8 cellular contexts compared by ENCODE assay signal in the genomic region with DNA sequence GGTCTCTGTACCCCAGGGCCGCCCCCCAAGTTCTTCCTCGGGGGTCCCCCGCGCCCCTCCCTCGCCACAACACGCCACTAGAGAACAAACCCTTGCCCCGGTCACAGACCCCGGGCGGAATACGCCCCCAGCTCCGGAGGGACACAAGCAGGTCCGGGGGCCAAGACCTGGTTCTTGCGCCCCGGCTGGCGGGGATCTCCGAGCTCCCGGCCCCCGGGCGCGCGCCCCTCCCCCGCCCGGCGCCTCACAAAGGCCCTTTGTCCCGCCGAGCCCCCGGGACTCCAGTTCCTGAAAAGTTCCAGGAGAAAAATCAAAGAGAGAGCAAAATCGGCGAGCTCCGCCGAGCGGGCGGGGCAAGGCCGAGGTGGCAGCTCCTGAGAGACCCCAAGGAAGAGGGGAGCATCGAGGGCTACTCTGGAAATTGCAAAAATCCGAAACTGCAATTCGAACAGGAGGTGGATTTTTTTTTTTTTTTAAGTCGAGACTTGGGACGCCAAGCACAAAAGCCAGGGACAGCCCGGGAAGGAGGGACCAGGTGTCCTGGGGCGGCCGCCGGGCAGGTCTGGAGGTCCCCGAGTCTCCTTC. TPM values are rescaled to one million over a fixed set of nuclear protein-coding genes. Genes with fewer than 3 reads are reported as not detected.
A peak's percentile ranks its signal among the peaks of the same experiment; 100 is the strongest.
DNase-seq lines count a peak whose midpoint lies in the region; ATAC-seq, FAIRE-seq and TF ChIP-seq lines count a peak whose summit lies in the region.

No MANE protein-coding gene starts in this region.

- peak overlapping the region; percentile 98 for H3K4me2 ChIP-seq in HepG2 (ENCODE audit: low read depth, low read length)

- BruUV-seq in HepG2 (replicated peaks; lab: Mats Ljungman, UMichigan): no TSS peak

- FAIRE-seq in HepG2 (lab: Jason Lieb, UNC): no peak

- no peak for TF ChIP-seq POLR2A in HepG2 (IDR thresholded peaks at IDR 0.05; ENCODE audit: insufficient read depth in 1 of 2, low read depth in 2 of 2, low read length in 2 of 2)

- peaks cover 74% of the 10 kb centered on the region for H3K79me2 ChIP-seq in HepG2 (ENCODE audit: insufficient read depth, low read length)

- TF ChIP-seq EP300 in HepG2 (IDR thresholded peaks at IDR 0.05; ENCODE audit: low read depth in 2 of 2, low read length in 2 of 2): no peak
- TF ChIP-seq EP300 in HepG2 (CRISPR knock-in tag; IDR thresholded peaks at IDR 0.05; ENCODE audit: borderline replicate concordance): no peak

- no peak for TF ChIP-seq CTCF in brain microvascular endothelial cell (IDR thresholded peaks at IDR 0.05; ENCODE audit: low read depth, low read length, missing control alignments)
- TF ChIP-seq CTCF in HepG2 (CRISPR knock-in tag; IDR thresholded peaks at IDR 0.05): no peak
- no peak for TF ChIP-seq CTCF in omental fat pad (IDR thresholded peaks at IDR 0.05)

- H3K27me3 ChIP-seq in brain microvascular endothelial cell (replicated peaks): no peaks in the 10 kb centered on the region
- H3K27me3 ChIP-seq in HepG2 (ENCODE audit: control insufficient read depth in 1 of 2, insufficient read depth in 2 of 2, low read length in 2 of 2): no peaks in the 10 kb centered on the region; a peak in 1 of 5 replicates

- CTCF ChIA-PET in HepG2 (lab: Yijun Ruan, JAX; ENCODE audit: low intra/inter-chr PET ratio, low total read pairs): no interaction called here

- POLR2A ChIA-PET in HepG2 (lab: Yijun Ruan, JAX): no interaction called here

- H3K4me3 ChIP-seq in brain microvascular endothelial cell (ENCODE audit: low read depth, low read length) (peak overlapping the region; percentile 85), HepG2 (replicated peaks in 1 of 3; ENCODE audit: insufficient read depth in 1 of 3, low read depth in 2 of 3, low read length in 3 of 3) (peak overlapping the region; percentile 87 to 99 (median 96))

- H3K27ac ChIP-seq in brain microvascular endothelial cell (peak overlapping the region; percentile 73), HepG2 (ENCODE audit: extremely low read length, insufficient read depth, low read length) (peak overlapping the region; percentile 62), temporal lobe (ENCODE audit: low read depth, low read length) (peak overlapping the region; percentile 91)

- peaks cover 4% of the 10 kb centered on the region for H3K36me3 Mint-ChIP-seq in T-helper 1 cell treated with Interleukin-12 subunit alpha and Interleukin-12 subunit beta and Interleukin-4 antibody, amounts not matched to agents 30 μg/mL and 1 μg/mL, for 36 hours (ENCODE audit: low read depth)

- no peak for TF ChIP-seq RAD21 in HepG2 (CRISPR knock-in tag; IDR thresholded peaks at IDR 0.05)

- DNase-seq in T-helper 1 cell: no peak
- DNase-seq in brain microvascular endothelial cell: no peak
- peak; percentile 59 for DNase-seq in HepG2 (ENCODE audit: low spot score)
- no peak for DNase-seq in activated CD4-positive, CD25-positive, alpha-beta regulatory T cell (lab: John Stamatoyannopoulos, UW)
- no peak for DNase-seq in omental fat pad (ENCODE audit: low spot score)

- H3K27me3 Mint-ChIP-seq in T-helper 1 cell treated with Interleukin-12 subunit alpha and Interleukin-12 subunit beta and Interleukin-4 antibody, amounts not matched to agents 30 μg/mL and 1 μg/mL, for 36 hours (ENCODE audit: low read depth): peaks cover 76% of the 10 kb centered on the region

- H3K9ac ChIP-seq in HepG2 (ENCODE audit: insufficient read depth, low read depth, low read length): peak overlapping the region; percentile 98

- H3K4me1 Mint-ChIP-seq in T-helper 1 cell treated with Interleukin-12 subunit alpha and Interleukin-12 subunit beta and Interleukin-4 antibody, amounts not matched to agents 30 μg/mL and 1 μg/mL, for 36 hours (ENCODE audit: low read depth): peaks cover 9% of the 10 kb centered on the region

- WGBS in HepG2 (ENCODE audit: low lambda C conversion rate): 0% methylated on average over 17 of the region's 44 CpGs

- intact Hi-C loops in HepG2 (cut with micrococcal nuclease; ENCODE audit: unreplicated experiment): no loop called here

- ATAC-seq in HepG2: no peak
- ATAC-seq in HG02870 (IDR thresholded peaks at IDR 0.05; ENCODE audit: unreplicated experiment): no peak
- no peak for ATAC-seq in omental fat pad (ENCODE audit: low FRiP score)

- peak overlapping the region; percentile 36 for H3K27ac Mint-ChIP-seq in T-helper 1 cell treated with Interleukin-12 subunit alpha and Interleukin-12 subunit beta and Interleukin-4 antibody, amounts not matched to agents 30 μg/mL and 1 μg/mL, for 36 hours

- in situ Hi-C loops in brain microvascular endothelial cell (cut with HindIII; ENCODE audit: low pct_ligation_motif_present, low sequenced_read_pairs) (no loop called here), HepG2 (cut with HindIII; ENCODE audit: extremely low pct_ligation_motif_present, low pct_unique_long_range_greater_than_20kb) (no loop called here)

- no peak overlapping the region for H2AFZ ChIP-seq in HepG2 (ENCODE audit: low read length)

- peaks cover 61% of the 10 kb centered on the region for H4K20me1 ChIP-seq in HepG2 (ENCODE audit: insufficient read depth, low read length)

- no peaks in the 10 kb centered on the region for H3K9me3 ChIP-seq in HepG2 (ENCODE audit: low read length)

- peaks cover 33% of the 10 kb centered on the region for H3K4me1 ChIP-seq in HepG2 (ENCODE audit: insufficient read depth, low read length)

- peak overlapping the region; percentile 34 for H3K4me3 Mint-ChIP-seq in T-helper 1 cell treated with Interleukin-12 subunit alpha and Interleukin-12 subunit beta and Interleukin-4 antibody, amounts not matched to agents 30 μg/mL and 1 μg/mL, for 36 hours

- H3K9me3 Mint-ChIP-seq in T-helper 1 cell treated with Interleukin-12 subunit alpha and Interleukin-12 subunit beta and Interleukin-4 antibody, amounts not matched to agents 30 μg/mL and 1 μg/mL, for 36 hours: no peaks in the 10 kb centered on the region

- H3K36me3 ChIP-seq in brain microvascular endothelial cell (replicated peaks) (peaks cover 5% of the 10 kb centered on the region), HepG2 (replicated peaks in 1 of 2; ENCODE audit: control insufficient read depth in 1 of 2, insufficient read depth in 2 of 2, low read length in 2 of 2) (peaks cover 0 to 13% of the 10 kb centered on the region in 2 experiments; a peak in 3 of 5 replicates)

TF ChIP-seq in HepG2, 621 proteins besides CTCF, POLR2A, EP300 and RAD21 (continues in another document):
- no peak for TF ChIP-seq ZFP1 (CRISPR knock-in tag; IDR thresholded peaks at IDR 0.05)
- no peak for TF ChIP-seq SMAD1 (CRISPR knock-in tag; IDR thresholded peaks at IDR 0.05; ENCODE audit: borderline replicate concordance, low read depth)
- no peak for TF ChIP-seq RAD51 (IDR thresholded peaks at IDR 0.05; ENCODE audit: borderline replicate concordance)
- no peak for TF ChIP-seq POLR2AphosphoS2 (IDR thresholded peaks at IDR 0.05; ENCODE audit: low read depth, low read length)
- no peak for TF ChIP-seq PRMT3 (CRISPR knock-in tag; IDR thresholded peaks at IDR 0.05; ENCODE audit: borderline replicate concordance, low read depth)
- no peak for TF ChIP-seq ZNF552 (CRISPR knock-in tag; IDR thresholded peaks at IDR 0.05; ENCODE audit: borderline replicate concordance)
- no peak for TF ChIP-seq TBP (CRISPR knock-in tag; IDR thresholded peaks at IDR 0.05)
- TF ChIP-seq RXRA (CRISPR knock-in tag; IDR thresholded peaks at IDR 0.05): no peak
- TF ChIP-seq KLF11 (CRISPR knock-in tag; IDR thresholded peaks at IDR 0.05): no peak
- TF ChIP-seq JDP2 (CRISPR knock-in tag; IDR thresholded peaks at IDR 0.05; ENCODE audit: borderline replicate concordance): no peak
- no peak for TF ChIP-seq TP53 (CRISPR knock-in tag; conservative IDR thresholded peaks at IDR 0.05)
- TF ChIP-seq DR1 (CRISPR knock-in tag; IDR thresholded peaks at IDR 0.05): no peak
- no peak for TF ChIP-seq SIN3B (IDR thresholded peaks at IDR 0.05; ENCODE audit: low read length)
- no peak for TF ChIP-seq ZNF878 (CRISPR knock-in tag; IDR thresholded peaks at IDR 0.05)
- TF ChIP-seq CREBL2 (CRISPR knock-in tag; IDR thresholded peaks at IDR 0.05; ENCODE audit: borderline replicate concordance): no peak

RNA-seq across cellular contexts. Expression of gene TNRC18, which starts 4.0 kb away (rescaled TPM):
- total RNA-seq in HepG2 (2016; rRNA removed; fragmentation: Illumina TruSeq; extraction: Trizol) (12.8 and 17.4 TPM in 2 replicates), temporal lobe (97.6 TPM), omental fat pad (10 to 100 TPM; 26.0 to 62.4 (median 29.4) TPM)
- total RNA-seq in HepG2 (2016; cell fraction: cytosol; rRNA removed; fragmentation: Illumina TruSeq; extraction: Trizol; ENCODE audit: low read depth): 4.9 and 7.1 TPM in 2 replicates
- 12.8 and 21.5 TPM in 2 replicates for total RNA-seq in HepG2 (2016; cell fraction: insoluble cytoplasmic fraction; rRNA removed; fragmentation: Illumina TruSeq; extraction: Trizol)
- total RNA-seq in HepG2 (2016; cell fraction: membrane; rRNA removed; fragmentation: Illumina TruSeq; extraction: Trizol): 4.9 and 5.6 TPM in 2 replicates
- total RNA-seq in HepG2 (2016; cell fraction: nucleus; rRNA removed; fragmentation: Illumina TruSeq; extraction: Trizol): 28.3 and 34.0 TPM in 2 replicates
- 10.9 and 11.7 TPM in 2 replicates for polyA plus RNA-seq in HepG2 (2011; rRNA removed)
- 8.6 and 11.8 TPM in 2 replicates for polyA plus RNA-seq in HepG2 (2011; cell fraction: cytosol; rRNA removed)
- 65.7 and 102 TPM in 2 replicates for polyA plus RNA-seq in HepG2 (2011; cell fraction: nucleus; rRNA removed)
- 40.6 and 53.7 TPM in 2 replicates for polyA plus RNA-seq in HepG2 (2012)
- 0.71 and 1.3 TPM in 2 replicates for polyA plus RNA-seq in HepG2 (2016; cell fraction: cytosol; fragmentation: Illumina TruSeq; extraction: Trizol; ENCODE audit: low read depth)
- polyA plus RNA-seq in HepG2 (2016; cell fraction: insoluble cytoplasmic fraction; fragmentation: Illumina TruSeq; extraction: Trizol; ENCODE audit: low read depth): 16.6 and 19.8 TPM in 2 replicates
- 0.82 and 1.2 TPM in 2 replicates for polyA plus RNA-seq in HepG2 (2016; cell fraction: membrane; fragmentation: Illumina TruSeq; extraction: Trizol; ENCODE audit: low read depth)
- 58.8 and 59.2 TPM in 2 replicates for polyA plus RNA-seq in HepG2 (2016; cell fraction: nucleus; fragmentation: Illumina TruSeq; extraction: Trizol; ENCODE audit: insufficient read depth, low read depth)
- 11.2 and 51.4 TPM in 2 replicates for polyA minus RNA-seq in HepG2 (2011; rRNA and poly(A)+ RNA removed; ENCODE audit: low replicate concordance)
- 44.7 and 49.3 TPM in 2 replicates for polyA minus RNA-seq in HepG2 (2011; cell fraction: cytosol; rRNA and poly(A)+ RNA removed)
- polyA minus RNA-seq in HepG2 (2011; cell fraction: nucleus; rRNA and poly(A)+ RNA removed): 49.2 and 54.8 TPM in 2 replicates
